8 cellular contexts compared by ENCODE assay signal in genomic region chr17:44758414-44759095, GRCh38. TPM values are rescaled to one million over a fixed set of nuclear protein-coding genes. Genes with fewer than 3 reads are reported as not detected.
DNase-seq lines count a peak whose midpoint lies in the region; ATAC-seq and TF ChIP-seq lines count a peak whose summit lies in the region.

A gene with protein sequence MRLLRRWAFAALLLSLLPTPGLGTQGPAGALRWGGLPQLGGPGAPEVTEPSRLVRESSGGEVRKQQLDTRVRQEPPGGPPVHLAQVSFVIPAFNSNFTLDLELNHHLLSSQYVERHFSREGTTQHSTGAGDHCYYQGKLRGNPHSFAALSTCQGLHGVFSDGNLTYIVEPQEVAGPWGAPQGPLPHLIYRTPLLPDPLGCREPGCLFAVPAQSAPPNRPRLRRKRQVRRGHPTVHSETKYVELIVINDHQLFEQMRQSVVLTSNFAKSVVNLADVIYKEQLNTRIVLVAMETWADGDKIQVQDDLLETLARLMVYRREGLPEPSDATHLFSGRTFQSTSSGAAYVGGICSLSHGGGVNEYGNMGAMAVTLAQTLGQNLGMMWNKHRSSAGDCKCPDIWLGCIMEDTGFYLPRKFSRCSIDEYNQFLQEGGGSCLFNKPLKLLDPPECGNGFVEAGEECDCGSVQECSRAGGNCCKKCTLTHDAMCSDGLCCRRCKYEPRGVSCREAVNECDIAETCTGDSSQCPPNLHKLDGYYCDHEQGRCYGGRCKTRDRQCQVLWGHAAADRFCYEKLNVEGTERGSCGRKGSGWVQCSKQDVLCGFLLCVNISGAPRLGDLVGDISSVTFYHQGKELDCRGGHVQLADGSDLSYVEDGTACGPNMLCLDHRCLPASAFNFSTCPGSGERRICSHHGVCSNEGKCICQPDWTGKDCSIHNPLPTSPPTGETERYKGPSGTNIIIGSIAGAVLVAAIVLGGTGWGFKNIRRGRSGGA (plus strand): TSS chr17:44758988. CDS start chr17:44759200, 212 bp downstream.

- H3K27ac ChIP-seq in PC-9 = no peak within 1 kb of the TSS
- H3K27ac ChIP-seq in esophagus squamous epithelium = no peak within 1 kb of the TSS
- H3K27ac ChIP-seq in trophoblast cell (ENCODE audit: low read depth, low read length) = no peak within 1 kb of the TSS
- H3K27ac ChIP-seq in Karpas-422 (ENCODE audit: low read length) = no peak within 1 kb of the TSS

- H3K4ac ChIP-seq in trophoblast cell (ENCODE audit: low read depth, low read length) = no peak within 1 kb of the TSS

- POLR2A ChIA-PET in PC-9 (lab: Charles Lee; ENCODE audit: unreplicated experiment) = no interaction called here

- H3K4me3 ChIP-seq in PC-9 (peak within 1 kb of the TSS; percentile 46), esophagus squamous epithelium (peak within 1 kb of the TSS; percentile 20 to 72 (median 38)), trophoblast cell (ENCODE audit: low read depth, low read length) (peak within 1 kb of the TSS; percentile 30), Karpas-422 (ENCODE audit: low read length) (no peak within 1 kb of the TSS)

- DNase-seq in PC-9 (no peak), esophagus squamous epithelium (lab: John Stamatoyannopoulos, UW) (no peak), trophoblast cell (no peak), dedifferentiated amniotic fluid mesenchymal stem cell (ENCODE audit: extremely low spot score) (no peak), Karpas-422 (no peak)

- H3K79me2 ChIP-seq in PC-9 (ENCODE audit: low read depth) (no peaks in the 10 kb centered on the region), trophoblast cell (ENCODE audit: control insufficient read depth, insufficient read depth, low read length, poor library complexity) (no peaks in the 10 kb centered on the region), Karpas-422 (ENCODE audit: low read length) (no peaks in the 10 kb centered on the region)

- H2BK120ac ChIP-seq in trophoblast cell (ENCODE audit: insufficient read depth, low read length, poor library complexity) = no peak within 1 kb of the TSS

- H3K14ac ChIP-seq in trophoblast cell (ENCODE audit: low read length) = no peak within 1 kb of the TSS

- peak within 1 kb of the TSS; percentile 61 for H3K9ac ChIP-seq in ES-I3 (ENCODE audit: low read depth, low read length)
- H3K9ac ChIP-seq in trophoblast cell (ENCODE audit: low read length) = no peak within 1 kb of the TSS
- no peak within 1 kb of the TSS for H3K9ac ChIP-seq in Karpas-422 (ENCODE audit: low read length)

- no peaks in the 10 kb centered on the region for H3K79me1 ChIP-seq in trophoblast cell (ENCODE audit: low read length)

- TF ChIP-seq CTCF in PC-9 (conservative IDR thresholded peaks at IDR 0.05) (no peak), esophagus squamous epithelium (IDR thresholded peaks at IDR 0.05) (no peak)

- no peaks in the 10 kb centered on the region for H3K9me2 ChIP-seq in PC-9 (ENCODE audit: insufficient read depth)
- H3K9me2 ChIP-seq in Karpas-422 (replicated peaks; ENCODE audit: insufficient read depth, low read length) = no peaks in the 10 kb centered on the region

- no peaks in the 10 kb centered on the region for H3K9me3 ChIP-seq in ES-I3 (ENCODE audit: control insufficient read depth, insufficient read depth, low read length)
- H3K9me3 ChIP-seq in PC-9 (ENCODE audit: insufficient read depth, low read depth) = no peaks in the 10 kb centered on the region
- no peaks in the 10 kb centered on the region for H3K9me3 ChIP-seq in esophagus squamous epithelium
- H3K9me3 ChIP-seq in trophoblast cell (ENCODE audit: insufficient read depth, low read depth, low read length) = peaks cover 2% of the 10 kb centered on the region
- H3K9me3 ChIP-seq in Karpas-422 (ENCODE audit: low read length) = no peaks in the 10 kb centered on the region

- no peak within 1 kb of the TSS for H2BK5ac ChIP-seq in trophoblast cell (ENCODE audit: low read depth, low read length, poor library complexity)

- peaks cover 4% of the 10 kb centered on the region; the same call in 1 of the 2 replicates for H3F3A ChIP-seq in PC-9 (ENCODE audit: insufficient read depth, low read depth)

- BruUV-seq in PC-9 (replicated peaks; lab: Mats Ljungman, UMichigan) = no TSS peak

- H2AFZ ChIP-seq in PC-9 = no peak within 1 kb of the TSS
- H2AFZ ChIP-seq in trophoblast cell (ENCODE audit: insufficient read depth, low read length, poor library complexity) = no peak within 1 kb of the TSS
- no peak within 1 kb of the TSS for H2AFZ ChIP-seq in Karpas-422 (ENCODE audit: low read length)

- intact Hi-C loops in PC-9 (cut with micrococcal nuclease; ENCODE audit: unreplicated experiment) (no loop called here), esophagus squamous epithelium (cut with DNase I) (no loop called here)

- H4K91ac ChIP-seq in trophoblast cell (ENCODE audit: low read depth, low read length) = no peak within 1 kb of the TSS

- no peak within 1 kb of the TSS for H2BK12ac ChIP-seq in trophoblast cell (ENCODE audit: low read length)

- CTCF ChIA-PET in PC-9 (lab: Charles Lee) = no interaction called here

- no peak within 1 kb of the TSS for H2AK5ac ChIP-seq in trophoblast cell (ENCODE audit: low read length)

- H3K4me2 ChIP-seq in PC-9 (peak within 1 kb of the TSS; percentile 69), trophoblast cell (ENCODE audit: low read length) (peak within 1 kb of the TSS; percentile 58), Karpas-422 (ENCODE audit: low read depth, low read length, poor library complexity, severe bottlenecking) (no peak within 1 kb of the TSS)

- no peaks in the 10 kb centered on the region for H3K36me3 ChIP-seq in ES-I3 (ENCODE audit: insufficient read depth, low read length)
- H3K36me3 ChIP-seq in PC-9 (ENCODE audit: low read depth) = no peaks in the 10 kb centered on the region
- no peaks in the 10 kb centered on the region for H3K36me3 ChIP-seq in esophagus squamous epithelium
- H3K36me3 ChIP-seq in trophoblast cell (ENCODE audit: control insufficient read depth in 1 of 2, insufficient read depth in 2 of 2, low read length in 2 of 2) = no peaks in the 10 kb centered on the region
- H3K36me3 ChIP-seq in Karpas-422 (ENCODE audit: insufficient read depth, low read length) = no peaks in the 10 kb centered on the region

- H3K18ac ChIP-seq in trophoblast cell (ENCODE audit: low read length) = no peak within 1 kb of the TSS

- TF ChIP-seq POLR2A in esophagus squamous epithelium (IDR thresholded peaks at IDR 0.05) = no peak

- H3K4me1 ChIP-seq in ES-I3 (ENCODE audit: insufficient read depth, low read length) (peaks cover 6% of the 10 kb centered on the region; the same call in 1 of the 2 replicates), PC-9 (replicated peaks; ENCODE audit: insufficient read depth) (no peaks in the 10 kb centered on the region), esophagus squamous epithelium (peaks cover 10 to 17% (median 14%) of the 10 kb centered on the region in 3 donors), trophoblast cell (ENCODE audit: control insufficient read depth in 1 of 2, insufficient read depth in 2 of 2, low read length in 2 of 2) (peaks cover 3 to 5% of the 10 kb centered on the region in 2 experiments), Karpas-422 (ENCODE audit: low read length) (no peaks in the 10 kb centered on the region)

- ATAC-seq in GM18861 (IDR thresholded peaks at IDR 0.05; ENCODE audit: unreplicated experiment) (no peak), HG02885 (IDR thresholded peaks at IDR 0.05; ENCODE audit: poor library complexity, unreplicated experiment) (no peak)

- H3K23ac ChIP-seq in trophoblast cell (ENCODE audit: low read length) = no peak within 1 kb of the TSS

- H4K12ac ChIP-seq in trophoblast cell (ENCODE audit: low read depth, low read length) = no peak within 1 kb of the TSS

- H4K20me1 ChIP-seq in PC-9 (ENCODE audit: insufficient read depth) (no peaks in the 10 kb centered on the region), Karpas-422 (ENCODE audit: insufficient read depth, low read depth, low read length) (no peaks in the 10 kb centered on the region)

- H4K8ac ChIP-seq in trophoblast cell (ENCODE audit: low read depth, low read length) = no peak within 1 kb of the TSS

- H3K27me3 ChIP-seq in PC-9 (ENCODE audit: insufficient read depth, low read depth) = peaks cover 28% of the 10 kb centered on the region
- H3K27me3 ChIP-seq in esophagus squamous epithelium = peaks cover 5 to 58% (median 12%) of the 10 kb centered on the region in 4 donors
- H3K27me3 ChIP-seq in trophoblast cell (ENCODE audit: insufficient read depth, low read length) = peaks cover 23% of the 10 kb centered on the region
- H3K27me3 ChIP-seq in Karpas-422 (ENCODE audit: low read length) = no peaks in the 10 kb centered on the region

- 14 to 37% methylated on average over 6 to 12 of the region's 76 CpGs for WGBS in esophagus squamous epithelium, 2 donors
- WGBS in trophoblast cell (ENCODE audit: extremely low coverage, insufficient coverage, insufficient read length) = no CpG with 5 or more reads among the region's 76 CpGs

RNA-seq across cellular contexts. Expression of the gene that starts here (rescaled TPM):
- total RNA-seq in PC-9 (2021) = 0.46 and 0.55 TPM in 2 replicates
- under 1 TPM in 2 of 4 donors, not detected in 2; 0.18 to 0.38 TPM for total RNA-seq in esophagus squamous epithelium
- polyA plus RNA-seq in trophoblast cell (2013) = 0.34 and 0.47 TPM in 2 replicates
- 1.3 and 1.7 TPM in 2 replicates for total RNA-seq in Karpas-422 (2014; rRNA removed; shearing (Covaris generic); ENCODE audit: low replicate concordance)
